ENCODE assay signal across 9 cellular contexts in the genomic region with DNA sequence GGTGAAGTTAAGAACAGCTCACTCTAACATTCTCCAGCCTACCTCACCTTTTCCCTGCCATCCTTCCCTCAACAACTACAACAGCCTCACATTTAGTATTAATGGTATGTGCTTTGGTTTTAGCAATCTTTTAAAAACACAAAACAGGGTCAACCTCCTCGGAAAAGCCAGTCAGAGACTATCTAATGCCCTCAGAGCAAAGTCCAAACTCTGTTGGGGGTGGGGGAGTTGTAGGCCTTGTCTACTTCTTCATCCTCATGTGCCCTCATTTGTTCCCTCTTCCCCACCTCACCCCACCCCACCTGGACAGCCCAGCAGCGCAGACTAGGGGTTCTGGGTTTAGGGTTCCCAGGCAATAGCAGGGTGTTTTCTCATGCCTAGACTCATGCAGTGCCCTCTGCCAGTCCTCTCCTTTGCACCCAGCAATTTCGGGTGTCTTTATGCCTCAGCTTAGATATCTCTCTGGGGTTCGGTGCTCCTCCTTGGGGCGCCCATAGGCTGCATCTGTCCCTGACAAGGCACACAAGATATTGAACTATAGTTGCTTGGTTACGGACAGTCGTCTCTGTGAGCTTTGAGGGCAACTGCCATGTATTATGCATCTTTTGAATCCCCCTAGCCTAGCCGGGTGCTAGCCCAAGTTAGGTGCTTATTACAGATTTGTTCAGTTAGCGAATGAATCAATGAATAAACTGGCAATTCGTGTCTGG. TPM values are rescaled to one million over a fixed set of nuclear protein-coding genes. Genes with fewer than 3 reads are reported as not detected.
A peak's percentile ranks its signal among the peaks of the same experiment; 100 is the strongest.
DNase-seq lines count a peak whose midpoint lies in the region; ATAC-seq, FAIRE-seq and TF ChIP-seq lines count a peak whose summit lies in the region.
"Had no signal": no experiment of that assay in that cellular context is flagged by ENCODE, and none has a peak within 500 bp of the region (broad histone marks: within the 10 kb centered on the region; RNA-seq: fewer than 3 reads in every experiment).

No MANE protein-coding gene starts in this region.

- H4K20me1 ChIP-seq in GM12878 (ENCODE audit: control insufficient read depth, insufficient read depth), result no peaks in the 10 kb centered on the region

- H3K4me1 Mint-ChIP-seq in activated naive CD4-positive, alpha-beta T cell treated with anti-CD3 and anti-CD28 coated beads for 36 hours (ENCODE audit: low read depth), result peaks cover 35% of the 10 kb centered on the region
- H3K4me1 Mint-ChIP-seq in memory B cell, result peaks cover 21% of the 10 kb centered on the region

- TF ChIP-seq CTCF in GM12878 (IDR thresholded peaks at IDR 0.05 in 2 of 3, conservative IDR thresholded peaks at IDR 0.05 in 1 of 3; ENCODE audit: control insufficient read depth in 2 of 3, extremely low read depth in 1 of 3, insufficient read depth in 1 of 3, low read depth in 3 of 3, low read length in 3 of 3) (no peak), tibial nerve (IDR thresholded peaks at IDR 0.05) (no peak)

- no peaks in the 10 kb centered on the region for H3K27me3 Mint-ChIP-seq in activated naive CD4-positive, alpha-beta T cell treated with anti-CD3 and anti-CD28 coated beads for 36 hours (ENCODE audit: low read depth)
- H3K27me3 Mint-ChIP-seq in memory B cell, result no peaks in the 10 kb centered on the region

- 0 out of 2 replicates have a peak overlapping the region, but pooled peaks have one; percentile 49 for H3K9ac ChIP-seq in GM12878 (ENCODE audit: control insufficient read depth, insufficient read depth, low read length)

- RAD21 ChIA-PET in GM12878 (lab: Charles Lee; ENCODE audit: unreplicated experiment), result no interaction called here

- TF ChIP-seq EP300 in GM12878 (IDR thresholded peaks at IDR 0.05; ENCODE audit: borderline replicate concordance in 1 of 2, control insufficient read depth in 1 of 2, low read depth in 2 of 2, low read length in 2 of 2) (no peak), tibial nerve (IDR thresholded peaks at IDR 0.05) (no peak)

- no peak for FAIRE-seq in GM12878 (lab: Jason Lieb, UNC)

- TF ChIP-seq RAD21 in GM12878 (IDR thresholded peaks at IDR 0.05; ENCODE audit: insufficient read depth, low read depth, low read length), result no peak

- POLR2A ChIA-PET in GM12878 (lab: Charles Lee), result interaction anchor here (1.4 kb wide), 1 partner anchor 56 kb away, joined by 6 read pairs; the partner anchor contains the start of gene CD74

- H3K4me2 ChIP-seq in GM12878 (ENCODE audit: control insufficient read depth, insufficient read depth), result peak overlapping the region; percentile 80

- TSS peak; percentile 76 for BruUV-seq in GM12878 (replicated peaks; lab: Mats Ljungman, UMichigan)

- intact Hi-C loops in activated naive CD4-positive, alpha-beta T cell treated with anti-CD3 and anti-CD28 coated beads for 36 hours (cut with micrococcal nuclease), result loop anchor here (1.0 to 5.0 kb wide), 8 partner anchors 56 to 856 kb away; partner anchors contain the start of genes CD74, CSNK1A1, HMGXB3 and RBM22
- intact Hi-C loops in GM12878 (cut with micrococcal nuclease; ENCODE audit: unreplicated experiment), result loop anchor here (10.0 kb wide), 1 partner anchor 78 kb away; no protein-coding TSS in a partner anchor

- peaks cover 38% of the 10 kb centered on the region for H3K79me2 ChIP-seq in GM12878 (ENCODE audit: control insufficient read depth, insufficient read depth, low read length)

- in situ Hi-C loops in GM12878 (cut with MboI), result no loop called here

- peak overlapping the region; percentile 57 for H3K27ac Mint-ChIP-seq in activated naive CD4-positive, alpha-beta T cell treated with anti-CD3 and anti-CD28 coated beads for 36 hours
- H3K27ac Mint-ChIP-seq in memory B cell, result peak overlapping the region; percentile 70

- SMC1A ChIA-PET in GM12878 (lab: Charles Lee; ENCODE audit: uncharacterized antibody, unreplicated experiment), result interaction anchor here (1.9 kb wide), 1 partner anchor 41 kb away, joined by 4 read pairs; no protein-coding TSS in a partner anchor

- H3K27me3 ChIP-seq in GM12878 (replicated peaks in 1 of 2; ENCODE audit: control insufficient read depth in 2 of 2, insufficient read depth in 2 of 2, low read length in 1 of 2) (no peaks in the 10 kb centered on the region), tibial nerve (no peaks in the 10 kb centered on the region)

- peaks cover 1 to 4% of the 10 kb centered on the region in 2 experiments; a peak in 3 of 4 replicates for H3K36me3 ChIP-seq in GM12878 (ENCODE audit: control insufficient read depth in 2 of 2, insufficient read depth in 2 of 2, low read length in 1 of 2)
- H3K36me3 ChIP-seq in tibial nerve, result peaks cover 0 to 11% (median 6%) of the 10 kb centered on the region in 3 donors

- CTCF ChIA-PET in activated naive CD4-positive, alpha-beta T cell treated with anti-CD3 and anti-CD28 coated beads for 36 hours (lab: Charles Lee), result no interaction called here
- CTCF ChIA-PET in GM12878 (lab: Yijun Ruan, JAX), result interaction anchor here (0.7 to 1.0 kb wide), 3 partner anchors 40 to 77 kb away, joined by 3 read pairs; no protein-coding TSS in a partner anchor

- H3K27ac ChIP-seq in GM12878 (ENCODE audit: control insufficient read depth, insufficient read depth), result no peak overlapping the region
- H3K27ac ChIP-seq in tibial nerve, result peak overlapping the region in 3 of 4 donors; percentile 53 to 83 (median 60)

- no peak for DNase-seq in activated naive CD4-positive, alpha-beta T cell treated with anti-CD3 and anti-CD28 coated beads for 36 hours
- no peak for DNase-seq in activated naive CD4-positive, alpha-beta T cell treated with Interleukin-2 at 50 U/mL for 16 hours
- DNase-seq in GM12878 (ENCODE audit: low read depth, low spot score) (no peak), memory B cell (ENCODE audit: low spot score in 2 of 2) (no peak), tibial nerve (ENCODE audit: low spot score in 2 of 2) (no peak), medulla oblongata (ENCODE audit: extremely low spot score) (no peak)

- H3K4me3 ChIP-seq in GM12878 (peak overlapping the region; percentile 96), tibial nerve (peak overlapping the region; percentile 62 to 87 (median 78))

- peak overlapping the region; percentile 87 for H3K4me3 Mint-ChIP-seq in activated naive CD4-positive, alpha-beta T cell treated with anti-CD3 and anti-CD28 coated beads for 36 hours
- peak overlapping the region; percentile 86 for H3K4me3 Mint-ChIP-seq in memory B cell

- H3K9me3 Mint-ChIP-seq in activated naive CD4-positive, alpha-beta T cell treated with anti-CD3 and anti-CD28 coated beads for 36 hours, result no peaks in the 10 kb centered on the region
- H3K9me3 Mint-ChIP-seq in memory B cell, result no peaks in the 10 kb centered on the region

- ATAC-seq in GM12878 (no peak), memory B cell (ENCODE audit: low read depth) (no peak), HG03565 (IDR thresholded peaks at IDR 0.05; ENCODE audit: unreplicated experiment) (no peak), HG03025 (IDR thresholded peaks at IDR 0.05; ENCODE audit: low FRiP score, unreplicated experiment) (no peak)

- WGBS in GM12878 (ENCODE audit: insufficient coverage, insufficient replicate concordance, low lambda C conversion rate, missing lambda C conversion rate), result 65% methylated on average over 10 of the region's 10 CpGs
- 57 to 65% methylated on average over 10 of the region's 10 CpGs for WGBS in tibial nerve, 2 donors

- peaks cover 26% of the 10 kb centered on the region for H3K36me3 Mint-ChIP-seq in activated naive CD4-positive, alpha-beta T cell treated with anti-CD3 and anti-CD28 coated beads for 36 hours (ENCODE audit: low read depth)
- peaks cover 6% of the 10 kb centered on the region for H3K36me3 Mint-ChIP-seq in memory B cell

- H3K9me3 ChIP-seq in GM12878 (replicated peaks; ENCODE audit: control insufficient read depth, insufficient read depth, low read length), result no peaks in the 10 kb centered on the region
- H3K9me3 ChIP-seq in tibial nerve, result no peaks in the 10 kb centered on the region

- H3K4me1 ChIP-seq in GM12878 (ENCODE audit: control insufficient read depth, insufficient read depth, low read length) (peaks cover 23% of the 10 kb centered on the region), tibial nerve (peaks cover 0 to 21% (median 13%) of the 10 kb centered on the region in 4 donors)

- H2AFZ ChIP-seq in GM12878 (ENCODE audit: control insufficient read depth, low read depth, low read length), result peak overlapping the region; percentile 95

- TF ChIP-seq POLR2A in GM12878 (IDR thresholded peaks at IDR 0.05; ENCODE audit: low read depth, low read length), result no peak
- TF ChIP-seq POLR2A in tibial nerve (IDR thresholded peaks at IDR 0.05), result no peak

RNA-seq across cellular contexts. Expression of gene TCOF1, which starts 0.8 kb away (rescaled TPM):
- 100 to 1,000 TPM; 114 to 115 TPM for total RNA-seq in activated naive CD4-positive, alpha-beta T cell treated with anti-CD3 and anti-CD28 coated beads for 36 hours
- total RNA-seq in GM12878 (2013; cell fraction: nucleolus; rRNA removed), result 55.0 and 67.3 TPM in 2 replicates
- total RNA-seq in GM12878 (2014; rRNA removed), result 35.0 and 42.1 TPM in 2 replicates
- total RNA-seq in GM12878 (2014; rRNA removed; fragmentation: Illumina TruSeq; extraction: Trizol), result 30.5 and 35.6 TPM in 2 replicates
- total RNA-seq in GM12878 (2021), result 74.7 and 83.9 TPM in 2 replicates
- 11.1 TPM for polyA plus RNA-seq in GM12878 (2011; ENCODE audit: low read depth)
- 6.4 and 12.7 TPM in 2 replicates for polyA plus RNA-seq in GM12878 (2011; rRNA removed)
- polyA plus RNA-seq in GM12878 (2011; cell fraction: cytosol; rRNA removed), result 17.0 and 18.6 TPM in 2 replicates
- 48.4 and 68.2 TPM in 2 replicates for polyA plus RNA-seq in GM12878 (2011; cell fraction: nucleus; rRNA removed)
- polyA plus RNA-seq in GM12878 (2012), result 20.7 and 25.6 TPM in 2 replicates
- polyA plus RNA-seq in GM12878 (2014; fragmentation: Illumina TruSeq; extraction: Trizol), result 39.4 and 56.1 TPM in 2 replicates
- 10 to 100 TPM in 1 of 2 experiments, 1 to 10 TPM in 1; 8.7 to 12.3 TPM for polyA plus RNA-seq in GM12878 (2014; fragmentation: Nextera tagmentation; extraction: Ambion mirVana)
- 35.4 and 44.6 TPM in 2 replicates for polyA plus RNA-seq in GM12878 (2014; rRNA removed)
- 10 to 100 TPM; 71.2 to 76.3 TPM for polyA plus RNA-seq in GM12878 (2016; fragmentation: Nextera tagmentation; extraction: Ambion mirVana)
- 14.8 and 21.1 TPM in 2 replicates for polyA minus RNA-seq in GM12878 (2011; rRNA and poly(A)+ RNA removed)
- 11.4 and 13.2 TPM in 2 replicates for polyA minus RNA-seq in GM12878 (2011; cell fraction: cytosol; rRNA and poly(A)+ RNA removed)
- polyA minus RNA-seq in GM12878 (2011; cell fraction: nucleus; rRNA and poly(A)+ RNA removed), result 19.5 and 38.2 TPM in 2 replicates
- total RNA-seq in tibial nerve, result 10 to 100 TPM; 32.1 to 64.8 (median 38.7) TPM

RNA-seq across cellular contexts. Expression of gene ARSI, which starts 54.0 kb away (rescaled TPM):
- not detected for total RNA-seq in activated naive CD4-positive, alpha-beta T cell treated with anti-CD3 and anti-CD28 coated beads for 36 hours
- 0.15 TPM in 1 of 2 replicates, not detected in the other for total RNA-seq in GM12878 (2013; cell fraction: nucleolus; rRNA removed)
- total RNA-seq in GM12878 (2014; rRNA removed) (not detected in 2 replicates), GM12878 (2014; rRNA removed; fragmentation: Illumina TruSeq; extraction: Trizol) (not detected in 2 replicates), GM12878 (2021) (not detected in 2 replicates), tibial nerve (10 to 100 TPM in 1 of 4 donors, 1 to 10 TPM in 3; 7.3 to 17.0 (median 8.1) TPM)
- not detected for polyA plus RNA-seq in GM12878 (2011; ENCODE audit: low read depth)
- polyA plus RNA-seq in GM12878 (2011; rRNA removed) (not detected in 2 replicates), GM12878 (2014; fragmentation: Illumina TruSeq; extraction: Trizol) (not detected in 2 replicates), GM12878 (2014; fragmentation: Nextera tagmentation; extraction: Ambion mirVana) (not detected), GM12878 (2014; rRNA removed) (not detected in 2 replicates), GM12878 (2016; fragmentation: Nextera tagmentation; extraction: Ambion mirVana) (not detected)
- polyA plus RNA-seq in GM12878 (2011; cell fraction: cytosol; rRNA removed), result not detected in 2 replicates
- not detected in 2 replicates for polyA plus RNA-seq in GM12878 (2011; cell fraction: nucleus; rRNA removed)
- polyA plus RNA-seq in GM12878 (2012), result not detected in 2 replicates
- not detected in 2 replicates for polyA minus RNA-seq in GM12878 (2011; rRNA and poly(A)+ RNA removed)
- polyA minus RNA-seq in GM12878 (2011; cell fraction: cytosol; rRNA and poly(A)+ RNA removed), result not detected in 2 replicates
- not detected in 2 replicates for polyA minus RNA-seq in GM12878 (2011; cell fraction: nucleus; rRNA and poly(A)+ RNA removed)

RNA-seq across cellular contexts. Expression of gene CD74, which starts 56.0 kb away (rescaled TPM):
- 100 to 1,000 TPM; 312 to 316 TPM for total RNA-seq in activated naive CD4-positive, alpha-beta T cell treated with anti-CD3 and anti-CD28 coated beads for 36 hours
- 2,823 and 2,919 TPM in 2 replicates for total RNA-seq in GM12878 (2013; cell fraction: nucleolus; rRNA removed)
- total RNA-seq in GM12878 (2014; rRNA removed) (10,156 and 11,063 TPM in 2 replicates), GM12878 (2014; rRNA removed; fragmentation: Illumina TruSeq; extraction: Trizol) (2,507 and 2,767 TPM in 2 replicates), GM12878 (2021) (4,973 and 5,010 TPM in 2 replicates), tibial nerve (1,000 to 10,000 TPM in 1 of 4 donors, 100 to 1,000 TPM in 3; 309 to 1,049 (median 557) TPM)
- polyA plus RNA-seq in GM12878 (2011; ENCODE audit: low read depth), result 4,271 TPM
- polyA plus RNA-seq in GM12878 (2011; rRNA removed) (309 and 1,760 TPM in 2 replicates), GM12878 (2014; fragmentation: Illumina TruSeq; extraction: Trizol) (3,291 and 4,542 TPM in 2 replicates), GM12878 (2014; fragmentation: Nextera tagmentation; extraction: Ambion mirVana) (1,000 to 10,000 TPM; 1,387 to 2,107 TPM), GM12878 (2014; rRNA removed) (3,302 and 5,141 TPM in 2 replicates), GM12878 (2016; fragmentation: Nextera tagmentation; extraction: Ambion mirVana) (1,000 to 10,000 TPM; 6,006 to 6,596 TPM)
- 1,718 and 2,321 TPM in 2 replicates for polyA plus RNA-seq in GM12878 (2011; cell fraction: cytosol; rRNA removed)
- 1,510 and 1,766 TPM in 2 replicates for polyA plus RNA-seq in GM12878 (2011; cell fraction: nucleus; rRNA removed)
- polyA plus RNA-seq in GM12878 (2012), result 6,323 and 7,232 TPM in 2 replicates
- polyA minus RNA-seq in GM12878 (2011; rRNA and poly(A)+ RNA removed), result 1,457 and 1,517 TPM in 2 replicates
- polyA minus RNA-seq in GM12878 (2011; cell fraction: cytosol; rRNA and poly(A)+ RNA removed), result 1,302 and 1,364 TPM in 2 replicates
- 388 and 604 TPM in 2 replicates for polyA minus RNA-seq in GM12878 (2011; cell fraction: nucleus; rRNA and poly(A)+ RNA removed)
- total RNA-seq: Daoy had no signal

Comparison
In these comparisons a context has a peak if more than half of its experiments do, and no peak if none do; other contexts are left out.
1. RNA of gene ARSI, which starts 54.0 kb away (total RNA-seq): 7.3 to 17.0 TPM in tibial nerve; not detected in activated naive CD4-positive, alpha-beta T cell treated with anti-CD3 and anti-CD28 coated beads for 36 hours and 0.15 TPM in GM12878; every median in the first group is over 4 times any median in the second.